21 cellular contexts compared by ENCODE assay signal in the genomic region with DNA sequence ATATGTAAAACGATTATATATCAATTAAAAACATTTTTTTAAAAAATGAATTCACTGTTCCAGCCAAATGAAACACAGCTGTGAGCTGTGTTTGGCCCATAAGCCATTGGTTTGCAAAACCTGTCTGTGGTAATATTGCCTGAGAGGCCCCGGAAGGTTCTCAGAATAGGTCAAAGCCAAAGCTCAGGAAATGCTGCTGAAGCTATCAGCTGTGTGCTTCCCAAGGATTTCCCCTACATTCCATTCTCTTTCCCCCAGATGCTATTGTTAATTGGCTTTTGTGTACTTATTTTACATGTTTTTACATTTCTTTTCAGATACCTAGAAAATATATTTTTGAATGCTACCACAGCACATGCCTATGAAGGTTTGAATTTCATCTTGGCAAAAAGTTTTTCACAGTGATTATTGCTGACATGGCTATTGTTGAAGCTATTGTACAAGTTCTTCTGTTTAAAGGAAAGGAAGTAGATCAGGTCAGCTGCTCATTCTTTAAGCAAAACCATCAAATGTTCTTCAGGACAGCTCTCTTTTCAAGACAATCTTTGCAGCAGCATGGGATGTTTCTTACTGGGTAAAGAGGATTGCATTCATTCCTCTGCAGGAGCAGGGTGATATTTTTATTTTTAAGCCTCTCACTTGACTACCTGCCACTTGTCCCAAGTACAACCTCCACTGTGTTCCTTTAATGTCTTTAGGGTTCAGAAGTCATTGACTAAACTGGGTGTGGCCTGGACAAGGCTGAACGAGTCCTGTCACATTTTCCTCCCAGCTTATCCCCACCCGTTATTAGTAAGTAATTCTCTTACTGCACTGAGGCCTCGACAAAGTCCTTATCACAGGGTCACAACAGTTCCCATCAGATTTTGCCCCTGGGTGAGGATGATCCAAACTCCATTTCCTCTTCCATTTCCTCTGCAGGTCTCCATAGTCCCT. TPM values are rescaled to one million over a fixed set of nuclear protein-coding genes. Genes with fewer than 3 reads are reported as not detected.
DNase-seq lines count a peak whose midpoint lies in the region; TF ChIP-seq lines count a peak whose summit lies in the region.
"Had no signal": no experiment of that assay in that cellular context is flagged by ENCODE, and none has a peak within 500 bp of the region (broad histone marks: within the 10 kb centered on the region; RNA-seq: fewer than 3 reads in every experiment).

No MANE protein-coding gene starts in this region.

- H3K27me3 ChIP-seq in breast epithelium = no peaks in the 10 kb centered on the region
- H3K27me3 ChIP-seq: colonic mucosa had no signal

- CTCF ChIA-PET in MCF 10A (lab: Yijun Ruan, JAX) = interaction anchor here (0.7 to 1.1 kb wide), 4 partner anchors 44 to 249 kb away, joined by 3 to 4 read pairs (median 3); no protein-coding TSS in a partner anchor
- CTCF ChIA-PET in GM10248 (lab: Yijun Ruan, JAX) = interaction anchor here (0.8 to 1.2 kb wide), 3 partner anchors 16 to 63 kb away, joined by 3 read pairs; no protein-coding TSS in a partner anchor

- H3K4me3 Mint-ChIP-seq in MCF 10A (ENCODE audit: unreplicated experiment) (no peak overlapping the region), type B pancreatic cell (peak overlapping the region; percentile 25)
- H3K4me3 Mint-ChIP-seq: nephron had no signal

- H3K27me3 Mint-ChIP-seq in MCF 10A (ENCODE audit: insufficient read depth, unreplicated experiment) (no peaks in the 10 kb centered on the region), type B pancreatic cell (no peaks in the 10 kb centered on the region)

- no peak overlapping the region for H3K27ac ChIP-seq in breast epithelium
- H3K27ac ChIP-seq: C4-2B, colonic mucosa, psoas muscle had no signal

- H3K36me3 Mint-ChIP-seq in MCF 10A (ENCODE audit: insufficient read depth, unreplicated experiment) (peaks cover 4% of the 10 kb centered on the region), type B pancreatic cell (no peaks in the 10 kb centered on the region)

- H3K27ac Mint-ChIP-seq in MCF 10A (ENCODE audit: low read depth, unreplicated experiment) (no peak overlapping the region), type B pancreatic cell (no peak overlapping the region)

- no peak overlapping the region for H3K4me3 ChIP-seq in breast epithelium
- H3K4me3 ChIP-seq in cardiac fibroblast (replicated peaks in 1 of 2; ENCODE audit: low read depth in 2 of 2, low read length in 2 of 2) = no peak overlapping the region
- H3K4me3 ChIP-seq: colonic mucosa, psoas muscle had no signal

- intact Hi-C loops in MCF 10A (cut with micrococcal nuclease) = no loop called here
- intact Hi-C loops in breast epithelium (cut with DNase I; ENCODE audit: low total_unique reads) = loop anchor here (2.0 kb wide), 1 partner anchor 38 kb away; no protein-coding TSS in a partner anchor

- no peaks in the 10 kb centered on the region for H3K36me3 ChIP-seq in breast epithelium
- H3K36me3 ChIP-seq: colonic mucosa had no signal

- no peak for TF ChIP-seq CTCF in MCF 10A (IDR thresholded peaks at IDR 0.05; ENCODE audit: unreplicated experiment)
- TF ChIP-seq CTCF in breast epithelium (IDR thresholded peaks at IDR 0.05) = no peak
- TF ChIP-seq CTCF in cardiac fibroblast (IDR thresholded peaks at IDR 0.05; ENCODE audit: low read depth, low read length) = no peak
- no peak for TF ChIP-seq CTCF in type B pancreatic cell (conservative IDR thresholded peaks at IDR 0.05)
- TF ChIP-seq CTCF in GM10248 (IDR thresholded peaks at IDR 0.05; ENCODE audit: control extremely low read depth, extremely low read depth, low read depth, missing control alignments) = no peak

- POLR2A ChIA-PET in MCF 10A (lab: Yijun Ruan, JAX) = interaction anchor here (0.6 to 14.4 kb wide), 12 partner anchors 8 to 325 kb away, joined by 3 to 269 read pairs (median 8); partner anchors contain the start of genes BNC1 and RAMAC
- POLR2A ChIA-PET in GM10248 (lab: Yijun Ruan, JAX) = no interaction called here

- H3K4me1 ChIP-seq in breast epithelium = no peaks in the 10 kb centered on the region
- H3K4me1 ChIP-seq: colonic mucosa, psoas muscle had no signal

- BruUV-seq in MCF 10A (replicated peaks; lab: Mats Ljungman, UMichigan) = no TSS peak

- H3K9me3 Mint-ChIP-seq in MCF 10A (ENCODE audit: unreplicated experiment) = no peaks in the 10 kb centered on the region
- peaks cover 8% of the 10 kb centered on the region for H3K9me3 Mint-ChIP-seq in type B pancreatic cell
- H3K9me3 Mint-ChIP-seq: nephron had no signal

- DNase-seq in MCF 10A (ENCODE audit: unreplicated experiment) = peak; percentile 56
- DNase-seq in breast epithelium (ENCODE audit: low spot score in 2 of 2) = no peak
- DNase-seq in cardiac fibroblast (ENCODE audit: low read depth in 2 of 2) = peak; percentile 63
- DNase-seq in glomerular endothelial cell (ENCODE audit: extremely low read depth, low read depth, low spot score) = peak; percentile 50
- DNase-seq in type B pancreatic cell (ENCODE audit: extremely low spot score, unreplicated experiment) = no peak
- no peak for DNase-seq in GM10248 (ENCODE audit: extremely low spot score)
- DNase-seq in midbrain (lab: John Stamatoyannopoulos, UW) = no peak
- DNase-seq in NCI-H128 (lab: John Stamatoyannopoulos, UW; ENCODE audit: unreplicated experiment) = no peak
- DNase-seq: 8988T; anterior cingulate cortex; colonic mucosa; DMS53; hypothalamus; NCI-H1417; NCI-H2171; NK-92 treated with Interleukin-12 subunit alpha and Interleukin-12 subunit beta, amount 100 ng/mL, for 24 hours; psoas muscle; stimulated activated naive CD8-positive, alpha-beta T cell treated with anti-CD3 and anti-CD28 coated beads, Interleukin-15, Interleukin-2, amounts not matched to agents 100 U/mL and 50 U/mL, for 24 hours had no signal

- TF ChIP-seq POLR2A in breast epithelium (IDR thresholded peaks at IDR 0.05) = no peak

- H3K4me1 Mint-ChIP-seq in MCF 10A (ENCODE audit: insufficient read depth, unreplicated experiment) (peaks cover 37% of the 10 kb centered on the region), type B pancreatic cell (ENCODE audit: unreplicated experiment) (peaks cover 23% of the 10 kb centered on the region)

- H3K9me3 ChIP-seq in breast epithelium = no peaks in the 10 kb centered on the region
- H3K9me3 ChIP-seq: colonic mucosa, psoas muscle had no signal

RNA-seq across cellular contexts. Expression of gene BNC1, which starts 26.3 kb away (rescaled TPM):
- total RNA-seq in MCF 10A (2022) = 68.3 and 93.5 TPM in 2 replicates
- total RNA-seq in breast epithelium = 10 to 100 TPM in 1 of 3 donors, 1 to 10 TPM in 1, under 1 TPM in 1; 0.48 to 10.7 (median 1.6) TPM
- total RNA-seq in glomerular endothelial cell = 6.6 and 8.0 TPM in 2 replicates
- total RNA-seq in type B pancreatic cell (ENCODE audit: low replicate concordance) = 2.4 and 7.0 TPM in 2 replicates
- total RNA-seq: colonic mucosa; T-helper 1 cell treated with Interleukin-12 subunit alpha and Interleukin-12 subunit beta and Interleukin-4 antibody, amounts not matched to agents 30 ng/mL and 1 ng/mL, for 36 hours had no signal

Comparison
In these comparisons a context has a peak if more than half of its experiments do, and no peak if none do; other contexts are left out.
1. DNase-seq: peak in MCF 10A (single experiment), cardiac fibroblast (2 of 2) and glomerular endothelial cell (single experiment); none in breast epithelium (0 of 2), type B pancreatic cell (single experiment), GM10248 (single experiment), midbrain (single experiment) and NCI-H128 (single experiment).